ENCODE assay signal across 16 cellular contexts in the genomic region with DNA sequence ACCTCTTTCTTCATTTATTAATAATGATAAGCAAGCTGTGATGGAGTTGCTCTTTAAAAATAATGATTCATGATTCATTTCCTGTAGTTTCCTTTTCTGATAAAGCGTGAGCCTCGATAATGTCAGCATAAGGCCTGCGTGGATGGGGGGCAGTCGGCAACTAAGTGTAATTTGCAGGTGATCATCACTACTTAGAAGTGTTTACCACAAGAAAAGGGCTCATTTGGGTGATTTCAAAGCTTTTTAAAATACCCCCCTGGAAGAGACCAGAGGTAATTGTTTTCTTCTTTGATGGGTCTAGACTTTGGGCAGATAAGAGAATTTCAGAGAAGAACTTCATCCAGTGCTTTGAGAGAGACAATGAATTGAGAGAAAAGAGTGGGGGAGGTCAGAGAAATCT.
A peak's percentile ranks its signal among the peaks of the same experiment; 100 is the strongest.
DNase-seq lines count a peak whose midpoint lies in the region; FAIRE-seq and TF ChIP-seq lines count a peak whose summit lies in the region.
"Had no signal": no experiment of that assay in that cellular context is flagged by ENCODE, and none has a peak within 500 bp of the region (broad histone marks: within the 10 kb centered on the region; RNA-seq: fewer than 3 reads in every experiment).

No MANE protein-coding gene starts in this region.

- H3K9me3 ChIP-seq in HUES6 (ENCODE audit: control insufficient read depth, insufficient read depth, low read depth, low read length) (peaks cover 6% of the 10 kb centered on the region), keratinocyte (ENCODE audit: control insufficient read depth, low read depth, low read length) (no peaks in the 10 kb centered on the region), suprapubic skin (no peaks in the 10 kb centered on the region), left ventricle myocardium inferior (replicated peaks) (no peaks in the 10 kb centered on the region)
- H3K9me3 ChIP-seq: stomach had no signal

- H3K4me3 ChIP-seq in HUES6 (ENCODE audit: low read depth, low read length): no peak overlapping the region
- no peak overlapping the region for H3K4me3 ChIP-seq in keratinocyte (ENCODE audit: control insufficient read depth in 2 of 3, extremely low read depth in 1 of 3, insufficient read depth in 2 of 3, low read depth in 1 of 3, low read length in 3 of 3)
- no peak overlapping the region for H3K4me3 ChIP-seq in suprapubic skin
- H3K4me3 ChIP-seq in left ventricle myocardium inferior: no peak overlapping the region
- H3K4me3 ChIP-seq: stomach had no signal

- dilution Hi-C loops in keratinocyte (cut with MboI; ENCODE audit: extremely low pct_ligation_motif_present, low sequenced_read_pairs): no loop called here

- H3K9ac ChIP-seq in HUES6 (ENCODE audit: low read length) (peak overlapping the region; percentile 26), keratinocyte (ENCODE audit: control insufficient read depth, extremely low read depth, insufficient read depth, low read length) (no peak overlapping the region)

- H3K27me3 ChIP-seq in HUES6 (ENCODE audit: control insufficient read depth, insufficient read depth, low read length) (peaks cover 3% of the 10 kb centered on the region; the same call in 1 of the 2 replicates), keratinocyte (ENCODE audit: control insufficient read depth, extremely low read depth, insufficient read depth, low read length) (no peaks in the 10 kb centered on the region), suprapubic skin (no peaks in the 10 kb centered on the region), left ventricle myocardium inferior (ENCODE audit: low read depth) (no peaks in the 10 kb centered on the region)
- H3K27me3 ChIP-seq: stomach had no signal

- TF ChIP-seq CTCF in keratinocyte (optimal IDR thresholded peaks at IDR 0.05 in 1 of 3, IDR thresholded peaks at IDR 0.05 in 1 of 3, conservative IDR thresholded peaks at IDR 0.05 in 1 of 3; ENCODE audit: extremely low read depth in 1 of 3, insufficient read depth in 2 of 3, low read length in 3 of 3): no peak
- no peak for TF ChIP-seq CTCF in suprapubic skin (IDR thresholded peaks at IDR 0.05)
- no peak for TF ChIP-seq CTCF in left ventricle myocardium inferior (IDR thresholded peaks at IDR 0.05; ENCODE audit: borderline replicate concordance)

- intact Hi-C loops in activated T-helper 2 cell treated with anti-CD3 and anti-CD28 coated beads, Interferon-gamma antibody, Interleukin-2, Interleukin-4, amounts not matched to agents 10 μg/mL and 5 μg/mL and 100 μg/mL, durations not matched to agents 14 hours and 24 hours and 36 hours (cut with micrococcal nuclease): no loop called here
- intact Hi-C loops in left ventricle myocardium inferior (cut with micrococcal nuclease): no loop called here

- H3K27me3 Mint-ChIP-seq in activated T-helper 2 cell treated with anti-CD3 and anti-CD28 coated beads, Interferon-gamma antibody, Interleukin-2, Interleukin-4, amounts not matched to agents 10 μg/mL and 5 μg/mL and 100 μg/mL, durations not matched to agents 14 hours and 24 hours and 36 hours (ENCODE audit: low read depth): no peaks in the 10 kb centered on the region

- H3K4me2 ChIP-seq in keratinocyte (ENCODE audit: control insufficient read depth, extremely low read depth, insufficient read depth, low read depth, low read length): peak overlapping the region; percentile 16

- H2AFZ ChIP-seq in keratinocyte (ENCODE audit: control insufficient read depth, low read length): no peak overlapping the region

- peaks cover 47% of the 10 kb centered on the region for H3K4me1 Mint-ChIP-seq in activated T-helper 2 cell treated with anti-CD3 and anti-CD28 coated beads, Interferon-gamma antibody, Interleukin-2, Interleukin-4, amounts not matched to agents 10 μg/mL and 5 μg/mL and 100 μg/mL, durations not matched to agents 14 hours and 24 hours and 36 hours (ENCODE audit: low read depth)
- H3K4me1 Mint-ChIP-seq: nephron progenitor cell had no signal

- DNase-seq in activated CD4-positive, CD25-positive, alpha-beta regulatory T cell (lab: John Stamatoyannopoulos, UW): peak; percentile 3 to 33 (median 14)
- DNase-seq in activated CD4-positive, CD25-positive, alpha-beta regulatory T cell treated with anti-CD3 and anti-CD28 coated beads, Interleukin-2, amount 50 U/mL, for 72 hours: no peak
- DNase-seq in activated T-helper 2 cell treated with anti-CD3 and anti-CD28 coated beads, Interferon-gamma antibody, Interleukin-2, Interleukin-4, amounts not matched to agents 10 μg/mL and 5 μg/mL and 100 μg/mL, durations not matched to agents 14 hours and 24 hours and 36 hours (ENCODE audit: low spot score): no peak
- DNase-seq in keratinocyte (ENCODE audit: low read depth, low spot score) (no peak), suprapubic skin (ENCODE audit: low spot score in 2 of 2) (no peak), left ventricle myocardium inferior (no peak), AG08396 (ENCODE audit: low spot score) (no peak)
- DNase-seq: amniotic stem cell, NCI-H345, nephron progenitor cell, retina, stomach, WERI-Rb-1 had no signal

- no peak for TF ChIP-seq EP300 in suprapubic skin (IDR thresholded peaks at IDR 0.05)

- H3K79me2 ChIP-seq in keratinocyte (ENCODE audit: control insufficient read depth, insufficient read depth, low read length): no peaks in the 10 kb centered on the region

- TF ChIP-seq POLR2A in suprapubic skin (IDR thresholded peaks at IDR 0.05): no peak

- no peaks in the 10 kb centered on the region for H3K9me1 ChIP-seq in keratinocyte (ENCODE audit: control insufficient read depth, extremely low read depth, insufficient read depth, low read length)

- no peaks in the 10 kb centered on the region for H4K20me1 ChIP-seq in keratinocyte (ENCODE audit: control insufficient read depth, extremely low read depth, insufficient read depth, low read length)

- H3K36me3 ChIP-seq in HUES6 (ENCODE audit: control insufficient read depth, insufficient read depth, low read length): no peaks in the 10 kb centered on the region
- H3K36me3 ChIP-seq in keratinocyte (ENCODE audit: control insufficient read depth in 2 of 2, extremely low read depth in 1 of 2, insufficient read depth in 2 of 2, low read length in 2 of 2): no peaks in the 10 kb centered on the region
- no peaks in the 10 kb centered on the region for H3K36me3 ChIP-seq in suprapubic skin
- no peaks in the 10 kb centered on the region for H3K36me3 ChIP-seq in left ventricle myocardium inferior
- H3K36me3 ChIP-seq: stomach, WERI-Rb-1 had no signal

- no peak overlapping the region for H3K4me3 Mint-ChIP-seq in activated T-helper 2 cell treated with anti-CD3 and anti-CD28 coated beads, Interferon-gamma antibody, Interleukin-2, Interleukin-4, amounts not matched to agents 10 μg/mL and 5 μg/mL and 100 μg/mL, durations not matched to agents 14 hours and 24 hours and 36 hours (ENCODE audit: low read depth)
- H3K4me3 Mint-ChIP-seq: nephron progenitor cell had no signal

- peaks cover 4% of the 10 kb centered on the region for H3K9me3 Mint-ChIP-seq in activated T-helper 2 cell treated with anti-CD3 and anti-CD28 coated beads, Interferon-gamma antibody, Interleukin-2, Interleukin-4, amounts not matched to agents 10 μg/mL and 5 μg/mL and 100 μg/mL, durations not matched to agents 14 hours and 24 hours and 36 hours
- H3K9me3 Mint-ChIP-seq: nephron progenitor cell had no signal

- peak overlapping the region; percentile 38 for H3K27ac Mint-ChIP-seq in activated T-helper 2 cell treated with anti-CD3 and anti-CD28 coated beads, Interferon-gamma antibody, Interleukin-2, Interleukin-4, amounts not matched to agents 10 μg/mL and 5 μg/mL and 100 μg/mL, durations not matched to agents 14 hours and 24 hours and 36 hours
- H3K27ac Mint-ChIP-seq: nephron progenitor cell had no signal

- H3K27ac ChIP-seq in HUES6 (ENCODE audit: low read depth, low read length): peak overlapping the region; percentile 59; the same call in 1 of the 2 replicates
- no peak overlapping the region for H3K27ac ChIP-seq in keratinocyte (ENCODE audit: control insufficient read depth, insufficient read depth, low read length)
- no peak overlapping the region for H3K27ac ChIP-seq in suprapubic skin
- no peak overlapping the region for H3K27ac ChIP-seq in left ventricle myocardium inferior (replicated peaks)
- H3K27ac ChIP-seq: 22Rv1, stomach, WERI-Rb-1 had no signal

- no peak for FAIRE-seq in keratinocyte (lab: Jason Lieb, UNC)
- FAIRE-seq: G401.6 had no signal

- H3K4me1 ChIP-seq in HUES6 (ENCODE audit: control insufficient read depth, insufficient read depth, low read length): peaks cover 14% of the 10 kb centered on the region
- H3K4me1 ChIP-seq in keratinocyte (ENCODE audit: control insufficient read depth, extremely low read depth, insufficient read depth, low read length): peaks cover 16% of the 10 kb centered on the region
- H3K4me1 ChIP-seq in suprapubic skin: no peaks in the 10 kb centered on the region
- no peaks in the 10 kb centered on the region for H3K4me1 ChIP-seq in left ventricle myocardium inferior
- H3K4me1 ChIP-seq: stomach had no signal

- 33% methylated on average over 4 of the region's 4 CpGs for WGBS in suprapubic skin

- H3K36me3 Mint-ChIP-seq in activated T-helper 2 cell treated with anti-CD3 and anti-CD28 coated beads, Interferon-gamma antibody, Interleukin-2, Interleukin-4, amounts not matched to agents 10 μg/mL and 5 μg/mL and 100 μg/mL, durations not matched to agents 14 hours and 24 hours and 36 hours (ENCODE audit: low read depth): peaks cover 15% of the 10 kb centered on the region

Comparison
In these comparisons a context has a peak if more than half of its experiments do, and no peak if none do; other contexts are left out.
1. DNase-seq: peak in activated CD4-positive, CD25-positive, alpha-beta regulatory T cell (4 of 4); none in activated CD4-positive, CD25-positive, alpha-beta regulatory T cell treated with anti-CD3 and anti-CD28 coated beads, Interleukin-2, amount 50 U/mL, for 72 hours (single experiment), activated T-helper 2 cell treated with anti-CD3 and anti-CD28 coated beads, Interferon-gamma antibody, Interleukin-2, Interleukin-4, amounts not matched to agents 10 μg/mL and 5 μg/mL and 100 μg/mL, durations not matched to agents 14 hours and 24 hours and 36 hours (single experiment), keratinocyte (single experiment), suprapubic skin (0 of 2), left ventricle myocardium inferior (single experiment) and AG08396 (single experiment).